Comparison of ENCODE assay signal across 8 cellular contexts in the genomic region with DNA sequence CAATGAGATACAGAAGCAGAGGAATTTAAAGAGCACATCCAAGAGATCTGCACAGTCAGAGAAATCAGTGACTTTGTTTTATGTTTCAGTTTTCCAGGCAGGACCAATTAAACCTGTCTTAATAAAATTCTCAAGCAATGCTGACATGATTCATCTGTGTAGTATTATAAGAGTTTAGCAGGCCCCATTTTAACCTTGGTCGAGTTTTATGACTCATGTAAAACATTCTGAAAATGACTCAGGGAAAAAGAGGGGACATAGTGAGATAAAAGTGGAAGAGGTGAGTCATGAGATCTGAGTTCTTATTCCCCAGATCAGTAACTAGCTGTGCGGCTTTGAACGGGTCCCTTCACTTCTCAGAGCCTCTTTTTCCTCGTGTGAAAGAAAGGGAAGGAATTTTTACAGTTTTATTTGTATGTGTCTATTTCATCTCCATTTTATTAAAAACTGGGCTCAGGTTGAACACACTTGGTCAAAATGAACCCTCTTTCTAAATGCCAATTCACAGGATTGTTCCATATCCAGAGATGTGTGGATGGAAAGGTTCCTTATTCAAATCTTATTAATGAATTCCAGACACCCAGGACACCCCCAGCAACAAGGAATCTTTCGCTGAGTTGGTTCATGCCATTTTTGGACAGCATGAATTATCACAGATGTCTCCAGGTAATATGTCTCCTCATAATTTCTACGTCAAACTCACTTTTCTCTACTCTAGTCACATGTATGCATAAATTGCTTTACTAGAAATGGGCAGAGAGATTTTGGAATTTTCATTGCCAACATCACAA.
DNase-seq lines count a peak whose midpoint lies in the region; ATAC-seq and TF ChIP-seq lines count a peak whose summit lies in the region.

No MANE protein-coding gene starts in this region.

- H3K27ac ChIP-seq in VCaP (peak overlapping the region; percentile 66), subcutaneous abdominal adipose tissue (ENCODE audit: low read depth, low read length) (peak overlapping the region; percentile 64)

- H3K36me3 ChIP-seq in subcutaneous abdominal adipose tissue (ENCODE audit: control insufficient read depth in 5 of 5, insufficient read depth in 5 of 5, low read length in 5 of 5), result no peaks in the 10 kb centered on the region

- H3K4me1 ChIP-seq in subcutaneous abdominal adipose tissue (ENCODE audit: control insufficient read depth in 5 of 5, insufficient read depth in 5 of 5, low read length in 5 of 5), result peaks cover 0 to 8% (median 3%) of the 10 kb centered on the region in 5 donors

- DNase-seq in AML-193 (lab: John Stamatoyannopoulos, UW) (peak; percentile 21 to 39), left cardiac atrium (no peak), NK-92 (lab: John Stamatoyannopoulos, UW; ENCODE audit: unreplicated experiment) (no peak), epidermal melanocyte (ENCODE audit: insufficient read length, low spot score) (no peak)

- intact Hi-C loops in left cardiac atrium (cut with DNase I), result no loop called here

- H3K9ac ChIP-seq in subcutaneous abdominal adipose tissue (ENCODE audit: low read length in 5 of 5), result no peak overlapping the region

- H3K27me3 ChIP-seq in subcutaneous abdominal adipose tissue (ENCODE audit: control insufficient read depth in 5 of 5, insufficient read depth in 4 of 5, low read length in 5 of 5), result no peaks in the 10 kb centered on the region

- TF ChIP-seq CTCF in VCaP (conservative IDR thresholded peaks at IDR 0.05), result no peak

- no peak overlapping the region for H3K4me3 ChIP-seq in subcutaneous abdominal adipose tissue (ENCODE audit: low read depth in 1 of 5, low read length in 5 of 5)

- no peaks in the 10 kb centered on the region for H3K9me3 ChIP-seq in subcutaneous abdominal adipose tissue (ENCODE audit: control insufficient read depth in 5 of 5, low read length in 5 of 5)

- peak; percentile 64 for ATAC-seq in GM19328 (IDR thresholded peaks at IDR 0.05; ENCODE audit: unreplicated experiment)
- peak; percentile 86 for ATAC-seq in HG03280 (IDR thresholded peaks at IDR 0.05; ENCODE audit: unreplicated experiment)
- peak; percentile 53 to 97 for ATAC-seq in left cardiac atrium

Comparison
In these comparisons a context has a peak if more than half of its experiments do, and no peak if none do; other contexts are left out.
1. DNase-seq: peak in AML-193 (2 of 2); none in left cardiac atrium (single experiment), NK-92 (single experiment) and epidermal melanocyte (single experiment).
2. Peak in every context shown above with its lines, with median percentiles within 50 percentile points of each other: ATAC-seq.